9 cellular contexts compared by ENCODE assay signal in genomic region chr4:141144207-141144606, GRCh38.
"Had no signal": no experiment of that assay in that cellular context is flagged by ENCODE, and none has a peak within 500 bp of the region (broad histone marks: within the 10 kb centered on the region; RNA-seq: fewer than 3 reads in every experiment).

No MANE protein-coding gene starts in this region.

- H3K27ac Mint-ChIP-seq: GM23338, H9, HFFc6 had no signal

- H3K4me1 Mint-ChIP-seq: GM23338, H9 had no signal

- H3K4me3 ChIP-seq: GM23248, GM23338, HAP-1 had no signal

- H3K4me2 ChIP-seq: GM23338 had no signal

- H3K4me3 Mint-ChIP-seq: GM23338, H9, HFFc6 had no signal

- H2AFZ ChIP-seq: GM23248 had no signal

- H3K36me3 ChIP-seq: HAP-1 had no signal

- H3K27ac ChIP-seq: GM23248 had no signal

- ATAC-seq: GM23338, HCT116 had no signal

- H3K9me3 ChIP-seq: HAP-1 had no signal

- H3K4me1 ChIP-seq: HAP-1 had no signal

- DNase-seq: GM23248, GOT3, H7, H9, HCEC 1CT, HFFc6 had no signal

- H3K9ac ChIP-seq: GM23248 had no signal

- H3K9me3 Mint-ChIP-seq: GM23338, H9, HFFc6 had no signal
